Comparison of ENCODE assay signal across 16 cellular contexts in genomic region chr18:80232030-80232429, GRCh38. TPM values are rescaled to one million over a fixed set of nuclear protein-coding genes. Genes with fewer than 3 reads are reported as not detected.
DNase-seq lines count a peak whose midpoint lies in the region; ATAC-seq and TF ChIP-seq lines count a peak whose summit lies in the region.
"Had no signal": no experiment of that assay in that cellular context is flagged by ENCODE, and none has a peak within 500 bp of the region (broad histone marks: within the 10 kb centered on the region; RNA-seq: fewer than 3 reads in every experiment).

No MANE protein-coding gene starts in this region.

- H3K79me1 ChIP-seq in H9 (ENCODE audit: insufficient read depth, low read depth, low read length, poor library complexity, severe bottlenecking), result no peaks in the 10 kb centered on the region

- H3K4me1 Mint-ChIP-seq in H9, result peaks cover 6 to 17% of the 10 kb centered on the region in 2 experiments
- no peaks in the 10 kb centered on the region for H3K4me1 Mint-ChIP-seq in activated T-cell treated with anti-CD3 and anti-CD28 coated beads, Interleukin-2, amount 50 U/mL, for 4 hours (ENCODE audit: low read depth)
- H3K4me1 Mint-ChIP-seq: IgD-negative memory B cell had no signal

- H3K9me3 ChIP-seq in H9 (ENCODE audit: control insufficient read depth, low read depth, low read length) (no peaks in the 10 kb centered on the region), vagina (no peaks in the 10 kb centered on the region)
- H3K9me3 ChIP-seq: HAP-1 had no signal

- no peak overlapping the region for H3K23ac ChIP-seq in H9 (ENCODE audit: insufficient read length, low read depth, low read length)

- H3K79me2 ChIP-seq in H9 (ENCODE audit: insufficient read depth, low read length), result no peaks in the 10 kb centered on the region

- no peak overlapping the region for H3K4me3 ChIP-seq in vagina
- H3K4me3 ChIP-seq: HAP-1 had no signal

- H3K27ac Mint-ChIP-seq in H9, result peak overlapping the region in 2 of 3 experiments; percentile 18 to 76; a peak in 2 of 7 replicates
- H3K27ac Mint-ChIP-seq: CD4-positive, alpha-beta T cell; IgD-negative memory B cell had no signal

- H3K56ac ChIP-seq in H9 (ENCODE audit: insufficient read length, low read depth, low read length), result no peak overlapping the region

- H2AFZ ChIP-seq in H9 (ENCODE audit: low read length), result no peak overlapping the region

- DNase-seq in AG20443 (ENCODE audit: low spot score) (peak; percentile 5), H9 (no peak), islet precursor cell (peak; percentile 35), vagina (ENCODE audit: extremely low spot score in 2 of 2) (peak; percentile 31 to 62)
- no peak for DNase-seq in activated T-cell treated with anti-CD3 and anti-CD28 coated beads, Interleukin-2, amount 50 U/mL, for 4 hours
- DNase-seq: ACHN; AML-193; Calu3; CD4-positive, alpha-beta T cell; DMS79 treated with DMSO at 0.1 percent for 48 hours; GF-D8; GOT3 had no signal

- H3K4me3 Mint-ChIP-seq in H9, result no peak overlapping the region
- H3K4me3 Mint-ChIP-seq in activated T-cell treated with anti-CD3 and anti-CD28 coated beads, Interleukin-2, amount 50 U/mL, for 4 hours, result no peak overlapping the region
- H3K4me3 Mint-ChIP-seq: CD4-positive, alpha-beta T cell; IgD-negative memory B cell had no signal

- H3K9me3 Mint-ChIP-seq in H9, result no peaks in the 10 kb centered on the region; a peak in 3 of 5 replicates
- no peaks in the 10 kb centered on the region for H3K9me3 Mint-ChIP-seq in activated T-cell treated with anti-CD3 and anti-CD28 coated beads, Interleukin-2, amount 50 U/mL, for 4 hours
- H3K9me3 Mint-ChIP-seq: CD4-positive, alpha-beta T cell had no signal

- H3K27ac ChIP-seq in H9 (ENCODE audit: insufficient read length, low read depth, low read length), result no peak overlapping the region
- H3K27ac ChIP-seq in vagina, result no peak overlapping the region
- H3K27ac ChIP-seq: C4-2B had no signal

- H3K27me3 Mint-ChIP-seq in H9 (ENCODE audit: low read depth), result peaks cover 5% of the 10 kb centered on the region
- H3K27me3 Mint-ChIP-seq in activated T-cell treated with anti-CD3 and anti-CD28 coated beads, Interleukin-2, amount 50 U/mL, for 4 hours (ENCODE audit: low read depth), result peaks cover 39% of the 10 kb centered on the region

- no peak overlapping the region for H3K18ac ChIP-seq in H9 (ENCODE audit: insufficient read length, low read depth, low read length)

- H3K4me1 ChIP-seq in H9 (ENCODE audit: insufficient read depth, low read length), result no peaks in the 10 kb centered on the region
- H3K4me1 ChIP-seq in vagina, result peaks cover 34% of the 10 kb centered on the region
- H3K4me1 ChIP-seq: HAP-1 had no signal

- H3K36me3 Mint-ChIP-seq in H9 (ENCODE audit: insufficient read depth in 1 of 3, low read depth in 3 of 3), result no peaks in the 10 kb centered on the region
- no peaks in the 10 kb centered on the region for H3K36me3 Mint-ChIP-seq in activated T-cell treated with anti-CD3 and anti-CD28 coated beads, Interleukin-2, amount 50 U/mL, for 4 hours (ENCODE audit: insufficient read depth)
- H3K36me3 Mint-ChIP-seq: IgD-negative memory B cell had no signal

- no peak overlapping the region for H4K5ac ChIP-seq in H9 (ENCODE audit: insufficient read length, low read depth, low read length)

- H2AK5ac ChIP-seq in H9 (ENCODE audit: insufficient read length, low read length), result no peak overlapping the region

- TF ChIP-seq POLR2A in vagina (IDR thresholded peaks at IDR 0.05), result no peak

- WGBS in H9 (ENCODE audit: extremely low coverage, insufficient read length, low lambda C conversion rate), result no CpG with 5 or more reads among the region's 5 CpGs

- TF ChIP-seq CTCF in H9 (conservative IDR thresholded peaks at IDR 0.05) (no peak), vagina (IDR thresholded peaks at IDR 0.05) (no peak)

- no peaks in the 10 kb centered on the region for H3K36me3 ChIP-seq in vagina
- H3K36me3 ChIP-seq: HAP-1 had no signal

- ATAC-seq in activated T-cell treated with anti-CD3 and anti-CD28 coated beads, Interleukin-2, amount 50 U/mL, for 4 hours, result no peak
- ATAC-seq in GM18519 (IDR thresholded peaks at IDR 0.05; ENCODE audit: low FRiP score, unreplicated experiment), result no peak

- no peaks in the 10 kb centered on the region for H3K23me2 ChIP-seq in H9 (ENCODE audit: insufficient read length, low read depth, low read length, poor library complexity, severe bottlenecking)

- H4K20me1 ChIP-seq in H9 (ENCODE audit: control insufficient read depth, insufficient read depth, insufficient read length), result no peaks in the 10 kb centered on the region

- no peak overlapping the region for H3K4ac ChIP-seq in H9 (ENCODE audit: low read depth, low read length)

- no peak overlapping the region for H3K9ac ChIP-seq in H9 (ENCODE audit: extremely low read depth, insufficient read length, low read length)

- no peak overlapping the region for H3T11ph ChIP-seq in H9 (ENCODE audit: low read length)

- H2BK120ac ChIP-seq in H9 (ENCODE audit: low read depth, low read length, poor library complexity, severe bottlenecking), result no peak overlapping the region

- H3K27me3 ChIP-seq in H9 (ENCODE audit: insufficient read depth, low read length) (no peaks in the 10 kb centered on the region), vagina (no peaks in the 10 kb centered on the region)

- no peak overlapping the region for H2BK20ac ChIP-seq in H9 (ENCODE audit: low read depth, low read length, poor library complexity, severe bottlenecking)

- no peak overlapping the region for H4K8ac ChIP-seq in H9 (replicated peaks; ENCODE audit: insufficient read length, low read depth, low read length)

- no peak overlapping the region for H2BK12ac ChIP-seq in H9 (ENCODE audit: insufficient read length, low read depth, low read length)

- H3K4me2 ChIP-seq in H9 (ENCODE audit: insufficient read depth, insufficient read length, low read length), result no peak overlapping the region

- no peak overlapping the region for H2BK15ac ChIP-seq in H9 (ENCODE audit: low read depth, low read length)

- no peak overlapping the region for H2BK5ac ChIP-seq in H9 (ENCODE audit: insufficient read length, low read length)

- no peak overlapping the region for H3K14ac ChIP-seq in H9 (ENCODE audit: insufficient read depth, low read length)

- intact Hi-C loops in vagina (cut with DNase I), result no loop called here

- H4K91ac ChIP-seq in H9 (ENCODE audit: insufficient read length, low read depth, low read length), result no peak overlapping the region

RNA-seq across cellular contexts. Expression of gene PARD6G, which starts 15.3 kb away (rescaled TPM):
- total RNA-seq in H9 (2021), result 11.2 and 12.0 TPM in 2 replicates
- 32.7 TPM for total RNA-seq in vagina
- under 1 TPM in 2 of 3 donors, not detected in 1; 0.37 to 0.61 TPM for total RNA-seq in activated T-cell treated with anti-CD3 and anti-CD28 coated beads, Interleukin-2, amount 50 U/mL, for 4 hours

Comparison
In these comparisons a context has a peak if more than half of its experiments do, and no peak if none do; other contexts are left out.
1. DNase-seq: peak in AG20443 (single experiment), islet precursor cell (single experiment) and vagina (2 of 2); none in H9 (single experiment) and activated T-cell treated with anti-CD3 and anti-CD28 coated beads, Interleukin-2, amount 50 U/mL, for 4 hours (single experiment).